ENCODE assay signal across 16 cellular contexts in genomic region chr18:45916302-45916701, GRCh38.
A peak's percentile ranks its signal among the peaks of the same experiment; 100 is the strongest.
DNase-seq lines count a peak whose midpoint lies in the region; ATAC-seq and TF ChIP-seq lines count a peak whose summit lies in the region.
"Had no signal": no experiment of that assay in that cellular context is flagged by ENCODE, and none has a peak within 500 bp of the region (broad histone marks: within the 10 kb centered on the region; RNA-seq: fewer than 3 reads in every experiment).

No MANE protein-coding gene starts in this region.

- no peak overlapping the region for H3K4me2 ChIP-seq in OCI-LY1 (ENCODE audit: low read length)

- TF ChIP-seq CTCF in GM12864 (IDR thresholded peaks at IDR 0.05; ENCODE audit: low read depth, low read length, missing control alignments), result peak; percentile 38
- TF ChIP-seq CTCF in OCI-LY1 (IDR thresholded peaks at IDR 0.05; ENCODE audit: low read length), result peak; percentile 27; the same call in 1 of the 2 replicates
- peak; percentile 12 for TF ChIP-seq CTCF in epithelial cell of esophagus (IDR thresholded peaks at IDR 0.05; ENCODE audit: insufficient read depth, low read depth, low read length, missing control alignments)

- no peak overlapping the region for H3K4me3 Mint-ChIP-seq in stimulated activated memory B cell treated with anti-CD40 and anti-IgM and Interleukin-4, amounts not matched to agents 10 μg/mL and 1 μg/mL and 100 μg/mL, for 72 hours
- H3K4me3 Mint-ChIP-seq: memory B cell had no signal

- H3F3A ChIP-seq in OCI-LY1 (ENCODE audit: insufficient read depth, low read length), result no peaks in the 10 kb centered on the region

- H3K27ac ChIP-seq in OCI-LY1 (ENCODE audit: low read depth, low read length, poor library complexity, severe bottlenecking), result no peak overlapping the region
- H3K27ac ChIP-seq: HL-60, neutrophil, skin epidermis had no signal

- H3K4me3 ChIP-seq in GM12864 (ENCODE audit: low read depth, low read length) (no peak overlapping the region), OCI-LY1 (ENCODE audit: low read depth, low read length, poor library complexity, severe bottlenecking) (no peak overlapping the region), epithelial cell of esophagus (ENCODE audit: low read length) (no peak overlapping the region)
- H3K4me3 ChIP-seq: skin epidermis had no signal

- H3K36me3 ChIP-seq in OCI-LY1 (ENCODE audit: insufficient read depth, low read length), result peaks cover 55% of the 10 kb centered on the region

- H3K4me1 ChIP-seq in OCI-LY1 (ENCODE audit: insufficient read depth, low read length, severe bottlenecking), result peaks cover 10% of the 10 kb centered on the region

- H3K27me3 ChIP-seq in OCI-LY1 (ENCODE audit: insufficient read depth, low read length), result no peaks in the 10 kb centered on the region
- H3K27me3 ChIP-seq: neutrophil had no signal

- H3K27ac Mint-ChIP-seq in stimulated activated memory B cell treated with anti-CD40 and anti-IgM and Interleukin-4, amounts not matched to agents 10 μg/mL and 1 μg/mL and 100 μg/mL, for 72 hours, result no peak overlapping the region
- H3K27ac Mint-ChIP-seq: memory B cell had no signal

- no peaks in the 10 kb centered on the region for H3K9me3 Mint-ChIP-seq in stimulated activated memory B cell treated with anti-CD40 and anti-IgM and Interleukin-4, amounts not matched to agents 10 μg/mL and 1 μg/mL and 100 μg/mL, for 72 hours
- H3K9me3 Mint-ChIP-seq: memory B cell had no signal

- H3K36me3 Mint-ChIP-seq in stimulated activated memory B cell treated with anti-CD40 and anti-IgM and Interleukin-4, amounts not matched to agents 10 μg/mL and 1 μg/mL and 100 μg/mL, for 72 hours, result peaks cover 73% of the 10 kb centered on the region

- peak; percentile 49 for DNase-seq in DMS53 (lab: John Stamatoyannopoulos, UW)
- no peak for DNase-seq in DMS53 treated with DMSO at 0.1 percent for 48 hours (lab: John Stamatoyannopoulos, UW; ENCODE audit: unreplicated experiment)
- DNase-seq in GM12864 (ENCODE audit: low read depth), result no peak
- DNase-seq in epithelial cell of esophagus (ENCODE audit: low read depth), result no peak
- DNase-seq in NCI-H226, result no peak
- DNase-seq in DMS79 (lab: John Stamatoyannopoulos, UW), result no peak
- DNase-seq: amygdala, DMS 273 treated with DMSO at 0.1 percent for 48 hours, GOT3, NCI-H446 had no signal

- no peaks in the 10 kb centered on the region for H3K27me3 Mint-ChIP-seq in stimulated activated memory B cell treated with anti-CD40 and anti-IgM and Interleukin-4, amounts not matched to agents 10 μg/mL and 1 μg/mL and 100 μg/mL, for 72 hours
- H3K27me3 Mint-ChIP-seq: memory B cell had no signal

- no peak overlapping the region for H2AFZ ChIP-seq in OCI-LY1 (ENCODE audit: low read length)

- no peaks in the 10 kb centered on the region for H3K9me2 ChIP-seq in OCI-LY1 (ENCODE audit: low read depth, low read length)

- no peak for ATAC-seq in stimulated activated memory B cell treated with anti-CD40 and anti-IgM and Interleukin-4, amounts not matched to agents 10 μg/mL and 1 μg/mL and 100 μg/mL, for 72 hours

- H4K20me1 ChIP-seq in OCI-LY1 (ENCODE audit: insufficient read depth, low read length), result no peaks in the 10 kb centered on the region

- H3K4me1 Mint-ChIP-seq in stimulated activated memory B cell treated with anti-CD40 and anti-IgM and Interleukin-4, amounts not matched to agents 10 μg/mL and 1 μg/mL and 100 μg/mL, for 72 hours, result peaks cover 16% of the 10 kb centered on the region

- no peak overlapping the region for H3K9ac ChIP-seq in OCI-LY1 (ENCODE audit: low read length)

- H3K9me3 ChIP-seq in OCI-LY1 (ENCODE audit: low read length), result no peaks in the 10 kb centered on the region
- H3K9me3 ChIP-seq: neutrophil had no signal

- H3K79me2 ChIP-seq in OCI-LY1 (ENCODE audit: insufficient read depth, low read length), result no peaks in the 10 kb centered on the region
